1 cellular context compared by ENCODE assay signal in the genomic region with DNA sequence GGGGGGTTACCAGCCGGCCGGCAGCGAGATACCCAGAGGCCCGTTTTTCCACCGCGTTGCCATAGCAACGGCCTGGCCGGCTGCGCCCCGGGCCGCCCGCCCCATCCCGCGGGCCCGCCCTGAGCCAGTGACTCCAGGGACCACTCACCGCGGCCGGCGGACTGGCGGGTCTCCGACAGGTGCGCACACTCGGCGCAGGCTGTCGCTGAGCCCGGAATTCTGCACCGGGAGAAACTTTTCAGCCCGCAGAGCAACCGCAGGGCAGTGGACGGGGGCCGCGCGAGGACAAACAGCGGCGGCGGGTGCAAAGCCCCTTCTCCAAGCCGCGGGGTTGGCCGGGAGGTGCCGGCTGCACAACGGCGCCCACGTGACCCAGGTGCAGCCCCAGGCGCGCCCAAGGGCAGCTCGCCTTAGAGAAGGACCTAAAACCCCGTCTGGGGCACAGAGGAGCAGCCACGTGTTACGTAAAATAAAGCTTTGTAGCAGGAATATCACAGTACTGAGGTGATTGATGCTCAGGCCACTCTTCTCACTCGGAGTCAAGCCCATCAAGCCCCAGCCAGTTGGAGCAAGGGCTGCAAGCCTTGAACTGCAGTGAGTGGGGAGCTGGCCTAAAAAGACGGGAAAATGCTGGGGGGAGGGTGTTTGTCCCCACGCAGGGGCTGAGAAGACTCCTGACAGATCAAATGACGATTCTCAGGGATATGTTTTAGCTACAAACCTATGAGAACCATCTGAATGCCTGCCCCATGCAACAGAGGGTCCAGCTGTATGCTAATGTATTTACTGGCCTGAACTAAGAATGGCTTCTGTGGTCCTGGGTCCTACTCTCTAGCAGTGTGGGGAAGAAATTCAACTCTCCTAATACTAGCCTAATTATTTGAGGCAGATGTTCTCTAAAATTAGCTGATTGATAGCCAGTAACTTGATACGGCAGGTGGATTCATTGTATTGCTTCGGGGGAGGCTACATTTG.
TF ChIP-seq lines count a peak whose summit lies in the region.

Gene STK33 (minus strand): TSS at position 294 of the 975 bp plus-strand sequence. CDS start 119,323 bp downstream, outside the sequence.

TF ChIP-seq in GM12878, 131 proteins besides CTCF, POLR2A, EP300 and RAD21 (continued from another document):
- peak; percentile 44; the same call in 1 of the 2 replicates for TF ChIP-seq ZNF687 (IDR thresholded peaks at IDR 0.05)
- no peak for TF ChIP-seq WRNIP1 (IDR thresholded peaks at IDR 0.05; ENCODE audit: borderline replicate concordance, low read depth, low read length)
- TF ChIP-seq CBX3 (IDR thresholded peaks at IDR 0.05; ENCODE audit: borderline replicate concordance, low read depth) = no peak
- TF ChIP-seq MTA2 (IDR thresholded peaks at IDR 0.05; ENCODE audit: low read depth) = no peak
- peak; percentile 48; the same call in 1 of the 2 replicates for TF ChIP-seq NR2F1 (conservative IDR thresholded peaks at IDR 0.05)
- TF ChIP-seq, protein P1, sequence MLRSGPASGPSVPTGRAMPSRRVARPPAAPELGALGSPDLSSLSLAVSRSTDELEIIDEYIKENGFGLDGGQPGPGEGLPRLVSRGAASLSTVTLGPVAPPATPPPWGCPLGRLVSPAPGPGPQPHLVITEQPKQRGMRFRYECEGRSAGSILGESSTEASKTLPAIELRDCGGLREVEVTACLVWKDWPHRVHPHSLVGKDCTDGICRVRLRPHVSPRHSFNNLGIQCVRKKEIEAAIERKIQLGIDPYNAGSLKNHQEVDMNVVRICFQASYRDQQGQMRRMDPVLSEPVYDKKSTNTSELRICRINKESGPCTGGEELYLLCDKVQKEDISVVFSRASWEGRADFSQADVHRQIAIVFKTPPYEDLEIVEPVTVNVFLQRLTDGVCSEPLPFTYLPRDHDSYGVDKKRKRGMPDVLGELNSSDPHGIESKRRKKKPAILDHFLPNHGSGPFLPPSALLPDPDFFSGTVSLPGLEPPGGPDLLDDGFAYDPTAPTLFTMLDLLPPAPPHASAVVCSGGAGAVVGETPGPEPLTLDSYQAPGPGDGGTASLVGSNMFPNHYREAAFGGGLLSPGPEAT (IDR thresholded peaks at IDR 0.05; ENCODE audit: low read depth) = 0 out of 2 replicates have a peak, but pooled peaks have one; percentile 44
- TF ChIP-seq TAF1 (IDR thresholded peaks at IDR 0.05; ENCODE audit: borderline replicate concordance, low read depth, low read length) = no peak
- TF ChIP-seq PML (IDR thresholded peaks at IDR 0.05; ENCODE audit: low read length) = no peak; the same call in 1 of the 2 replicates
- TF ChIP-seq ZNF207 (IDR thresholded peaks at IDR 0.05; ENCODE audit: borderline replicate concordance) = 0 out of 2 replicates have a peak, but pooled peaks have one; percentile 39
- TF ChIP-seq CREB1 (IDR thresholded peaks at IDR 0.05; ENCODE audit: low read depth) = peak; percentile 32; the same call in 1 of the 2 replicates
- TF ChIP-seq STAT3 (IDR thresholded peaks at IDR 0.05; ENCODE audit: low read depth, low read length) = no peak
- TF ChIP-seq NKRF (conservative IDR thresholded peaks at IDR 0.05) = peak; percentile 75
- TF ChIP-seq ZNF217 (IDR thresholded peaks at IDR 0.05) = no peak
